In the genomic region with DNA sequence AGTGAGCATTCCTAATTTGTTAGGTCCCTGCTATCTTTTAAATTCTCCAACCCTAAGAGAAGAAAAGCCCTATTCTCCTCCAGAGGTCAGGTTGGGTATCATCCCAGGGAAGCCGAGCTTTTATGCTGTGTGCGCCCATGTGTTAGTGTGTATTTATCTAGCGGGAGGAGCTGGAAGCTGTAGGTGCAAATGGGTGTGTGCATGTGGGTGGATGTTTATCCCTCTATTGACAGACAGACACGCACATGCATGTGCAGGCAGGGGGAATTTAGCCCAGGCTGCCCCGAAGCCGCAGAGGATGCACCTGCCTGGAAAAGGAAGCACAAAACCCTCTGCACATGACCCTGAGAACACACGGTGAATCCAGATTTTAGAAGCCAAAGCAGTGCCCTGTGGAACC, we compare ENCODE assay signal across 21 cellular contexts.
"Had no signal": no experiment of that assay in that cellular context is flagged by ENCODE, and none has a peak within 500 bp of the region (broad histone marks: within the 10 kb centered on the region; RNA-seq: fewer than 3 reads in every experiment).

No MANE protein-coding gene starts in this region.

- H3K36me3 Mint-ChIP-seq: activated CD4-positive, alpha-beta memory T cell treated with anti-CD3 and anti-CD28 coated beads for 36 hours; activated CD8-positive, alpha-beta memory T cell treated with anti-CD3 and anti-CD28 coated beads, Interleukin-2, amount 10 ng/mL, durations not matched to agents 7 days and 5 days; activated naive CD8-positive, alpha-beta T cell treated with anti-CD3 and anti-CD28 coated beads, Interleukin-2, amount 10 ng/mL, durations not matched to agents 7 days and 5 days; mesothelial cell of epicardium; natural killer cell treated with Interleukin-12 subunit alpha and Interleukin-12 subunit beta and Interleukin-15 and Interleukin-18, amount 100 ng/mL, for 72 hours had no signal

- H3K27me3 ChIP-seq: body of pancreas had no signal

- H3K27ac Mint-ChIP-seq: activated B cell treated with CpG ODN at 0.5 μM for 24 hours; activated CD4-positive, alpha-beta memory T cell treated with anti-CD3 and anti-CD28 coated beads for 36 hours; activated CD8-positive, alpha-beta memory T cell treated with anti-CD3 and anti-CD28 coated beads, Interleukin-2, amount 10 ng/mL, durations not matched to agents 7 days and 5 days; activated naive CD8-positive, alpha-beta T cell treated with anti-CD3 and anti-CD28 coated beads, Interleukin-2, amount 10 ng/mL, durations not matched to agents 7 days and 5 days; activated T-helper 17 cell treated with anti-CD3 and anti-CD28 coated beads, Interleukin-2, amount 50 U/mL, for 72 hours; mesothelial cell of epicardium; natural killer cell treated with Interleukin-12 subunit alpha and Interleukin-12 subunit beta and Interleukin-15 and Interleukin-18, amount 100 ng/mL, for 72 hours; progenitor cell of endocrine pancreas had no signal

- DNase-seq: activated B cell treated with CpG ODN at 0.5 μM for 24 hours; activated CD4-positive, alpha-beta memory T cell treated with anti-CD3 and anti-CD28 coated beads for 36 hours; activated CD4-positive, alpha-beta T cell treated with anti-CD3 and anti-CD28 coated beads for 4 hours; activated CD8-positive, alpha-beta memory T cell treated with anti-CD3 and anti-CD28 coated beads, Interleukin-2, amount 10 ng/mL, durations not matched to agents 7 days and 5 days; activated naive CD4-positive, alpha-beta T cell; activated naive CD8-positive, alpha-beta T cell treated with anti-CD3 and anti-CD28 coated beads, Interleukin-2, amount 10 ng/mL, durations not matched to agents 7 days and 5 days; body of pancreas; caudate nucleus; glutamatergic neuron; kidney; stimulated activated naive CD8-positive, alpha-beta T cell treated with anti-CD3 and anti-CD28 coated beads, Interleukin-15, Interleukin-2, amounts not matched to agents 100 U/mL and 50 U/mL, for 24 hours; substantia nigra; T-helper 9 cell; tibial artery had no signal

- H3K27ac ChIP-seq: body of pancreas, epithelial cell of prostate, foreskin keratinocyte, left lung, tibial artery had no signal

- H3K4me3 Mint-ChIP-seq: activated B cell treated with CpG ODN at 0.5 μM for 24 hours; activated CD4-positive, alpha-beta memory T cell treated with anti-CD3 and anti-CD28 coated beads for 36 hours; activated CD8-positive, alpha-beta memory T cell treated with anti-CD3 and anti-CD28 coated beads, Interleukin-2, amount 10 ng/mL, durations not matched to agents 7 days and 5 days; activated naive CD8-positive, alpha-beta T cell treated with anti-CD3 and anti-CD28 coated beads, Interleukin-2, amount 10 ng/mL, durations not matched to agents 7 days and 5 days; activated T-helper 17 cell treated with anti-CD3 and anti-CD28 coated beads, Interleukin-2, amount 50 U/mL, for 72 hours; mesothelial cell of epicardium; natural killer cell treated with Interleukin-12 subunit alpha and Interleukin-12 subunit beta and Interleukin-15 and Interleukin-18, amount 100 ng/mL, for 72 hours had no signal

- ATAC-seq: activated CD8-positive, alpha-beta memory T cell treated with anti-CD3 and anti-CD28 coated beads, Interleukin-2, amount 10 ng/mL, durations not matched to agents 7 days and 5 days; activated T-helper 17 cell treated with anti-CD3 and anti-CD28 coated beads, Interleukin-2, amount 50 U/mL, for 72 hours; body of pancreas; foreskin keratinocyte; left lung; natural killer cell treated with Interleukin-12 subunit alpha and Interleukin-12 subunit beta and Interleukin-15 and Interleukin-18, amount 100 ng/mL, for 72 hours; stimulated activated naive CD8-positive, alpha-beta T cell treated with anti-CD3 and anti-CD28 coated beads, Interleukin-15, Interleukin-2, amounts not matched to agents 100 U/mL and 50 U/mL, for 24 hours had no signal

- H3K27me3 Mint-ChIP-seq: activated B cell treated with CpG ODN at 0.5 μM for 24 hours; activated CD4-positive, alpha-beta memory T cell treated with anti-CD3 and anti-CD28 coated beads for 36 hours; activated CD8-positive, alpha-beta memory T cell treated with anti-CD3 and anti-CD28 coated beads, Interleukin-2, amount 10 ng/mL, durations not matched to agents 7 days and 5 days; activated naive CD8-positive, alpha-beta T cell treated with anti-CD3 and anti-CD28 coated beads, Interleukin-2, amount 10 ng/mL, durations not matched to agents 7 days and 5 days had no signal

- H3K4me3 ChIP-seq: body of pancreas, left lung, tibial artery had no signal

- H3K9me3 Mint-ChIP-seq: activated B cell treated with CpG ODN at 0.5 μM for 24 hours; activated CD4-positive, alpha-beta memory T cell treated with anti-CD3 and anti-CD28 coated beads for 36 hours; activated T-helper 17 cell treated with anti-CD3 and anti-CD28 coated beads, Interleukin-2, amount 50 U/mL, for 72 hours had no signal

- H3K4me1 ChIP-seq: body of pancreas, foreskin keratinocyte, left lung, tibial artery had no signal

- H3K36me3 ChIP-seq: left lung, tibial artery had no signal

- H3K4me1 Mint-ChIP-seq: activated B cell treated with CpG ODN at 0.5 μM for 24 hours; activated CD8-positive, alpha-beta memory T cell treated with anti-CD3 and anti-CD28 coated beads, Interleukin-2, amount 10 ng/mL, durations not matched to agents 7 days and 5 days; activated naive CD8-positive, alpha-beta T cell treated with anti-CD3 and anti-CD28 coated beads, Interleukin-2, amount 10 ng/mL, durations not matched to agents 7 days and 5 days; activated T-helper 17 cell treated with anti-CD3 and anti-CD28 coated beads, Interleukin-2, amount 50 U/mL, for 72 hours had no signal

- H3K9me3 ChIP-seq: body of pancreas, tibial artery had no signal
